In genomic region chr1:15436881-15437449, GRCh38 we compare ENCODE assay signal across 19 cellular contexts. TPM values are rescaled to one million over a fixed set of nuclear protein-coding genes. Genes with fewer than 3 reads are reported as not detected.
DNase-seq lines count a peak whose midpoint lies in the region; ATAC-seq and TF ChIP-seq lines count a peak whose summit lies in the region.
"Had no signal": no experiment of that assay in that cellular context is flagged by ENCODE, and none has a peak within 500 bp of the region (broad histone marks: within the 10 kb centered on the region; RNA-seq: fewer than 3 reads in every experiment).

No MANE protein-coding gene starts in this region.

- TF ChIP-seq CTCF in natural killer cell (IDR thresholded peaks at IDR 0.05), result no peak
- no peak for TF ChIP-seq CTCF in body of pancreas (IDR thresholded peaks at IDR 0.05)
- no peak for TF ChIP-seq CTCF in osteocyte (IDR thresholded peaks at IDR 0.05)
- no peak for TF ChIP-seq CTCF in prostate gland (IDR thresholded peaks at IDR 0.05)

- no peak overlapping the region for H3K23ac ChIP-seq in mesendoderm (ENCODE audit: low read length)

- TF ChIP-seq POLR2A in body of pancreas (IDR thresholded peaks at IDR 0.05), result no peak
- no peak for TF ChIP-seq POLR2A in prostate gland (IDR thresholded peaks at IDR 0.05)

- H3K4me1 Mint-ChIP-seq in natural killer cell (peaks cover 21 to 31% of the 10 kb centered on the region in 2 donors), osteocyte (ENCODE audit: unreplicated experiment) (peaks cover 5% of the 10 kb centered on the region)
- H3K4me1 Mint-ChIP-seq in natural killer cell treated with Interleukin-12 subunit alpha and Interleukin-12 subunit beta and Interleukin-15 and Interleukin-18, amount 100 ng/mL, for 72 hours (ENCODE audit: low read depth in 2 of 2), result peaks cover 8 to 9% of the 10 kb centered on the region in 2 donors

- H3K4ac ChIP-seq in mesendoderm (ENCODE audit: low read depth, low read length), result no peak overlapping the region

- DNase-seq in natural killer cell, result no peak
- no peak for DNase-seq in natural killer cell treated with Interleukin-12 subunit alpha and Interleukin-12 subunit beta and Interleukin-15 and Interleukin-18, amount 100 ng/mL, for 72 hours (ENCODE audit: low spot score)
- DNase-seq in NCI-H2196 (lab: John Stamatoyannopoulos, UW; ENCODE audit: unreplicated experiment), result peak; percentile 33
- no peak for DNase-seq in body of pancreas
- DNase-seq in osteocyte (ENCODE audit: extremely low spot score, unreplicated experiment), result no peak
- DNase-seq in prostate gland (ENCODE audit: low spot score), result no peak
- DNase-seq in mesendoderm, result no peak
- DNase-seq: COR-L47, HCEC 1CT, NCI-H1048, NCI-H1930, NCI-H774, SW 1271 had no signal

- no peak overlapping the region for H3K4me2 ChIP-seq in mesendoderm (ENCODE audit: low read length)
- H3K4me2 ChIP-seq: KMS-11 had no signal

- intact Hi-C loops in natural killer cell (cut with micrococcal nuclease), result no loop called here
- intact Hi-C loops in body of pancreas (cut with DNase I), result no loop called here
- intact Hi-C loops in prostate gland (cut with DNase I), result loop anchor here (10.0 kb wide), 1 partner anchor 312 kb away; no protein-coding TSS in a partner anchor

- H3K4me3 ChIP-seq in body of pancreas (no peak overlapping the region), prostate gland (no peak overlapping the region), mesendoderm (ENCODE audit: low read length) (no peak overlapping the region)

- peaks cover 66% of the 10 kb centered on the region for H3K4me1 ChIP-seq in body of pancreas
- H3K4me1 ChIP-seq in prostate gland (replicated peaks), result no peaks in the 10 kb centered on the region
- H3K4me1 ChIP-seq in mesendoderm (ENCODE audit: control insufficient read depth, low read depth, low read length), result no peaks in the 10 kb centered on the region

- H3K79me2 ChIP-seq in mesendoderm (ENCODE audit: control insufficient read depth, insufficient read depth, low read length), result no peaks in the 10 kb centered on the region

- H3K79me1 ChIP-seq in mesendoderm (ENCODE audit: low read length), result no peaks in the 10 kb centered on the region

- no peak overlapping the region for H2AK5ac ChIP-seq in mesendoderm (ENCODE audit: low read length)

- H3K27ac ChIP-seq in body of pancreas (peak overlapping the region in 3 of 4 donors; percentile 86 to 96 (median 90)), prostate gland (no peak overlapping the region), mesendoderm (ENCODE audit: low read depth, low read length) (no peak overlapping the region)
- H3K27ac ChIP-seq: C4-2B, KMS-11 had no signal

- H3K27me3 ChIP-seq in body of pancreas, result no peaks in the 10 kb centered on the region
- no peaks in the 10 kb centered on the region for H3K27me3 ChIP-seq in prostate gland (replicated peaks; ENCODE audit: insufficient read depth)
- H3K27me3 ChIP-seq in mesendoderm (ENCODE audit: insufficient read depth, low read length, poor library complexity), result no peaks in the 10 kb centered on the region

- H3K4me3 Mint-ChIP-seq in natural killer cell, result peak overlapping the region; percentile 55
- H3K4me3 Mint-ChIP-seq in natural killer cell treated with Interleukin-12 subunit alpha and Interleukin-12 subunit beta and Interleukin-15 and Interleukin-18, amount 100 ng/mL, for 72 hours, result no peak overlapping the region
- H3K4me3 Mint-ChIP-seq in osteocyte (ENCODE audit: unreplicated experiment), result no peak overlapping the region
- H3K4me3 Mint-ChIP-seq: T-helper 2 cell treated with Interferon-gamma antibody and Interleukin-4, amounts not matched to agents 5 μg/mL and 100 μg/mL, for 36 hours had no signal

- no peak overlapping the region for H2BK15ac ChIP-seq in mesendoderm (replicated peaks; ENCODE audit: low read depth)

- H3K9me3 ChIP-seq in body of pancreas, result no peaks in the 10 kb centered on the region
- no peaks in the 10 kb centered on the region for H3K9me3 ChIP-seq in prostate gland

- H3K27me3 Mint-ChIP-seq in natural killer cell (ENCODE audit: low read depth in 2 of 2) (peaks cover 0 to 3% of the 10 kb centered on the region in 2 donors), osteocyte (ENCODE audit: unreplicated experiment) (no peaks in the 10 kb centered on the region)
- peaks cover 0 to 3% of the 10 kb centered on the region in 2 donors for H3K27me3 Mint-ChIP-seq in natural killer cell treated with Interleukin-12 subunit alpha and Interleukin-12 subunit beta and Interleukin-15 and Interleukin-18, amount 100 ng/mL, for 72 hours

- H4K8ac ChIP-seq in mesendoderm (ENCODE audit: low read depth, low read length), result no peak overlapping the region

- no peak overlapping the region for H3K56ac ChIP-seq in mesendoderm (ENCODE audit: low read length)

- H2BK120ac ChIP-seq in mesendoderm (ENCODE audit: low read depth, low read length), result no peak overlapping the region

- H3K18ac ChIP-seq in mesendoderm (ENCODE audit: low read length), result no peak overlapping the region

- no peak overlapping the region for H4K5ac ChIP-seq in mesendoderm (ENCODE audit: low read length)

- H3K27ac Mint-ChIP-seq in natural killer cell (peak overlapping the region in 1 of 2 donors; percentile 88), osteocyte (ENCODE audit: unreplicated experiment) (no peak overlapping the region)
- no peak overlapping the region for H3K27ac Mint-ChIP-seq in natural killer cell treated with Interleukin-12 subunit alpha and Interleukin-12 subunit beta and Interleukin-15 and Interleukin-18, amount 100 ng/mL, for 72 hours
- H3K27ac Mint-ChIP-seq: T-helper 2 cell treated with Interferon-gamma antibody and Interleukin-4, amounts not matched to agents 5 μg/mL and 100 μg/mL, for 36 hours had no signal

- no peak overlapping the region for H2BK5ac ChIP-seq in mesendoderm (ENCODE audit: low read length)

- no peak overlapping the region for H3K9ac ChIP-seq in mesendoderm (ENCODE audit: low read length)
- H3K9ac ChIP-seq: KMS-11 had no signal

- no peaks in the 10 kb centered on the region for H3K36me3 ChIP-seq in body of pancreas (replicated peaks in 1 of 2; ENCODE audit: insufficient read depth in 1 of 2, low read depth in 2 of 2)
- H3K36me3 ChIP-seq in prostate gland, result no peaks in the 10 kb centered on the region
- no peaks in the 10 kb centered on the region for H3K36me3 ChIP-seq in mesendoderm (ENCODE audit: control insufficient read depth, insufficient read depth, low read length)

- ATAC-seq in natural killer cell (no peak), body of pancreas (no peak)
- ATAC-seq in natural killer cell treated with Interleukin-12 subunit alpha and Interleukin-12 subunit beta and Interleukin-15 and Interleukin-18, amount 100 ng/mL, for 72 hours, result no peak
- ATAC-seq: Panc1 had no signal

- H3K9me3 Mint-ChIP-seq in natural killer cell (no peaks in the 10 kb centered on the region), osteocyte (ENCODE audit: unreplicated experiment) (no peaks in the 10 kb centered on the region)
- H3K9me3 Mint-ChIP-seq in natural killer cell treated with Interleukin-12 subunit alpha and Interleukin-12 subunit beta and Interleukin-15 and Interleukin-18, amount 100 ng/mL, for 72 hours, result no peaks in the 10 kb centered on the region
- H3K9me3 Mint-ChIP-seq: T-helper 2 cell treated with Interferon-gamma antibody and Interleukin-4, amounts not matched to agents 5 μg/mL and 100 μg/mL, for 36 hours had no signal

- H3K36me3 Mint-ChIP-seq in natural killer cell, result no peaks in the 10 kb centered on the region
- H3K36me3 Mint-ChIP-seq in natural killer cell treated with Interleukin-12 subunit alpha and Interleukin-12 subunit beta and Interleukin-15 and Interleukin-18, amount 100 ng/mL, for 72 hours, result no peaks in the 10 kb centered on the region
- no peaks in the 10 kb centered on the region for H3K36me3 Mint-ChIP-seq in osteocyte (ENCODE audit: unreplicated experiment)

- WGBS in body of pancreas, 2 donors, result 82 to 93% methylated on average over 8 of the region's 8 CpGs
- WGBS in prostate gland, result 95% methylated on average over 8 of the region's 8 CpGs
- WGBS in mesendoderm (ENCODE audit: extremely low coverage, insufficient coverage, low lambda C conversion rate), result no CpG with 5 or more reads among the region's 8 CpGs

RNA-seq across cellular contexts. Expression of gene CTRC, which starts 1.3 kb away (rescaled TPM):
- total RNA-seq in natural killer cell, result 1 to 10 TPM; 5.5 to 9.7 (median 6.4) TPM
- total RNA-seq in natural killer cell treated with Interleukin-12 subunit alpha and Interleukin-12 subunit beta and Interleukin-15 and Interleukin-18, amount 100 ng/mL, for 72 hours, result 1 to 10 TPM in 1 of 2 donors, under 1 TPM in 1; 0.53 to 2.3 TPM
- over 10,000 TPM in 1 of 2 donors, 1,000 to 10,000 TPM in 1; 6,275 to 13,040 TPM for total RNA-seq in body of pancreas
- total RNA-seq in osteocyte, result not detected in 2 replicates
- not detected for total RNA-seq in prostate gland
- polyA plus RNA-seq in mesendoderm (2013, experiment 1 of 2), result not detected
- polyA plus RNA-seq in mesendoderm (2013, experiment 2 of 2), result not detected
- total RNA-seq: SK-MEL-5 had no signal

RNA-seq across cellular contexts. Expression of gene CELA2A, which starts 19.6 kb away (rescaled TPM):
- total RNA-seq in natural killer cell, result not detected
- not detected for total RNA-seq in natural killer cell treated with Interleukin-12 subunit alpha and Interleukin-12 subunit beta and Interleukin-15 and Interleukin-18, amount 100 ng/mL, for 72 hours
- over 10,000 TPM in 1 of 2 donors, 1,000 to 10,000 TPM in 1; 4,384 to 21,046 TPM for total RNA-seq in body of pancreas
- not detected in 2 replicates for total RNA-seq in osteocyte
- total RNA-seq in prostate gland, result 1 to 10 TPM in 1 of 2 donors, not detected in 1; 5.4 TPM
- not detected for polyA plus RNA-seq in mesendoderm (2013, experiment 1 of 2)
- polyA plus RNA-seq in mesendoderm (2013, experiment 2 of 2), result not detected
- total RNA-seq: M059J, SK-MEL-5 had no signal

RNA-seq across cellular contexts. Expression of gene EFHD2, which starts 27.3 kb away (rescaled TPM):
- total RNA-seq in natural killer cell (100 to 1,000 TPM; 804 to 952 (median 855) TPM), body of pancreas (10 to 100 TPM; 56.7 to 78.6 TPM), osteocyte (20.3 and 21.9 TPM in 2 replicates), prostate gland (100 to 1,000 TPM in 1 of 2 donors, 10 to 100 TPM in 1; 69.9 to 281 TPM)
- 100 to 1,000 TPM; 164 to 185 TPM for total RNA-seq in natural killer cell treated with Interleukin-12 subunit alpha and Interleukin-12 subunit beta and Interleukin-15 and Interleukin-18, amount 100 ng/mL, for 72 hours
- 9.0 TPM for polyA plus RNA-seq in mesendoderm (2013, experiment 1 of 2)
- 9.2 TPM for polyA plus RNA-seq in mesendoderm (2013, experiment 2 of 2)

RNA-seq across cellular contexts. Expression of gene CELA2B, which starts 38.9 kb away (rescaled TPM):
- total RNA-seq in natural killer cell (not detected), body of pancreas (1,000 to 10,000 TPM in 1 of 2 donors, 100 to 1,000 TPM in 1; 333 to 1,481 TPM), osteocyte (not detected in 2 replicates), prostate gland (1 to 10 TPM in 1 of 2 donors, not detected in 1; 1.1 TPM)
- total RNA-seq in natural killer cell treated with Interleukin-12 subunit alpha and Interleukin-12 subunit beta and Interleukin-15 and Interleukin-18, amount 100 ng/mL, for 72 hours, result not detected
- polyA plus RNA-seq in mesendoderm (2013, experiment 1 of 2), result not detected
- not detected for polyA plus RNA-seq in mesendoderm (2013, experiment 2 of 2)
- total RNA-seq: M059J, SK-MEL-5 had no signal

Comparison
In these comparisons a context has a peak if more than half of its experiments do, and no peak if none do; other contexts are left out.
1. H3K27ac ChIP-seq: peak in body of pancreas (3 of 4); none in prostate gland (0 of 2) and mesendoderm (single experiment).
2. RNA of gene CTRC, which starts 1.3 kb away (total RNA-seq): 6,275 to 13,040 TPM in body of pancreas; 5.5 to 9.7 TPM in natural killer cell, 0.53 to 2.3 TPM in natural killer cell treated with Interleukin-12 subunit alpha and Interleukin-12 subunit beta and Interleukin-15 and Interleukin-18, amount 100 ng/mL, for 72 hours, not detected in osteocyte and not detected in prostate gland; every median in the first group is over 100 times any median in the second.
3. RNA of gene CELA2A, which starts 19.6 kb away (total RNA-seq): 4,384 to 21,046 TPM in body of pancreas; 5.4 TPM in prostate gland, not detected in natural killer cell, not detected in natural killer cell treated with Interleukin-12 subunit alpha and Interleukin-12 subunit beta and Interleukin-15 and Interleukin-18, amount 100 ng/mL, for 72 hours and not detected in osteocyte; every median in the first group is over 100 times any median in the second.